ENCODE assay signal across 8 cellular contexts in the genomic region with DNA sequence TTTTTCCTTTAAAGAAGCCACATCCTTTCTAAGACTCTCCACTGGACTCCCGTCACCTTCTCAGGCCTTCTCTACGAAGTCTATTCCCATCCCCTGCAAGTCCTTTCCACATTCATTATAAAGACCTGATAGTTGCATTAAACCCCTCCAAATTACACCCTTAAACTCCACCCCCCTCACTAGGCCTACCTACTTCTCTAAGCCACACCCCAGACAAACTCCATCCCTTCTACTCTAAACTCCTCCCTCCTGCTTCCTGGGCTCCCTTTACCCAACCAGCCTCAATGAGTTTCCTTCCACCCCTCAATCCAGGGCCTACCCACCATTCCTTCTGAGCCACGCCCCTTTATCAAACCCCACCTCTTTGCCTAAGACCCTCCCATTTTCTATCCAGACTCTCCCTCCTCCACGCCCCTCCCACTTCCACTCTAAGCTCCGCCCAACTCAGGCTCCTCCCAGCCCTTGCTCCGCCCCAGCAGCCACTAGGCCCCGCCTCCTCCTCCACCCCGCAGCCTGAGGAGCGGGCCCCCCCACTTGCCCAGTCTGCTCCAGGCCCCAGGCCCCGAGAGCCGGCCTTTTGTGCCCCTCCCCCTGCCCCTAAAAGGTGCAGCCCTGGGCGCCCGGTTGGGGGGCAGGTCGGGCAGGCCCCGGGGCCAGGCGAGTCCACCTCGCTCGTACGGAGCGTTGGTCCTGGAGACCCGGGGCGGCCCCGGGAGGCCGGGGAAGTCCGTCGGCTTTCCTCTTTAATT. TPM values are rescaled to one million over a fixed set of nuclear protein-coding genes. Genes with fewer than 3 reads are reported as not detected.
DNase-seq lines count a peak whose midpoint lies in the region; ATAC-seq, FAIRE-seq and TF ChIP-seq lines count a peak whose summit lies in the region.

No MANE protein-coding gene starts in this region.

- H3K4me1 Mint-ChIP-seq in endodermal cell, result peaks cover 6% of the 10 kb centered on the region

- no peaks in the 10 kb centered on the region for H3K4me1 ChIP-seq in endodermal cell (ENCODE audit: control insufficient read depth, insufficient read depth, low read length)

- peak; percentile 46 for ATAC-seq in GM21360 (IDR thresholded peaks at IDR 0.05; ENCODE audit: unreplicated experiment)

- peak; percentile 85 for DNase-seq in COLO668 (lab: John Stamatoyannopoulos, UW; ENCODE audit: unreplicated experiment)
- DNase-seq in HTR-8/SVneo (ENCODE audit: insufficient read length, low spot score), result peak; percentile 79
- peak; percentile 84 for DNase-seq in NOMO-1 treated with DMSO at 0.1 percent for 48 hours (lab: John Stamatoyannopoulos, UW; ENCODE audit: unreplicated experiment)
- peak; percentile 80 for DNase-seq in activated CD8-positive, alpha-beta memory T cell treated with anti-CD3 and anti-CD28 coated beads, Interleukin-2, amount 50 U/mL, for 1 hour (ENCODE audit: extremely low read depth)
- DNase-seq in endodermal cell, result peak; percentile 99
- peak; percentile 88 for DNase-seq in midbrain (lab: John Stamatoyannopoulos, UW)
- DNase-seq in stimulated activated CD8-positive, alpha-beta memory T cell treated with anti-CD3 and anti-CD28 coated beads, Interleukin-15, amount 100 ng/mL, for 48 hours (ENCODE audit: low read depth in 2 of 2), result peak; percentile 81 to 82

- WGBS in endodermal cell (ENCODE audit: insufficient coverage in 1 of 2, insufficient read length in 1 of 2), 2 experiments, result 7 to 19% methylated on average over 9 to 26 of the region's 26 CpGs

- TF ChIP-seq CTCF in endodermal cell (conservative IDR thresholded peaks at IDR 0.05), result no peak

- peak overlapping the region; percentile 99 for H3K27ac Mint-ChIP-seq in endodermal cell

- peaks cover 4% of the 10 kb centered on the region for H3K9me3 Mint-ChIP-seq in endodermal cell

- H3K27me3 Mint-ChIP-seq in endodermal cell (ENCODE audit: insufficient read depth), result no peaks in the 10 kb centered on the region

- no peaks in the 10 kb centered on the region for H3K9me3 ChIP-seq in endodermal cell (ENCODE audit: control insufficient read depth, low read length)

- H3K4me3 ChIP-seq in endodermal cell (ENCODE audit: low read length), result peak overlapping the region; percentile 99

- peak overlapping the region; percentile 98 for H3K9ac ChIP-seq in endodermal cell (ENCODE audit: extremely low read depth, low read length, poor library complexity, severe bottlenecking)

- H3K27me3 ChIP-seq in endodermal cell (ENCODE audit: control insufficient read depth, insufficient read depth, low read length, poor library complexity, severe bottlenecking), result no peaks in the 10 kb centered on the region

- H3K36me3 Mint-ChIP-seq in endodermal cell (ENCODE audit: low read depth), result peaks cover 37% of the 10 kb centered on the region

- peaks cover 25% of the 10 kb centered on the region for H3K36me3 ChIP-seq in endodermal cell (ENCODE audit: control insufficient read depth, insufficient read depth, low read length)

- H3K27ac ChIP-seq in endodermal cell (ENCODE audit: low read depth, low read length), result peak overlapping the region; percentile 99

- FAIRE-seq in HTR-8/SVneo (lab: Jason Lieb, UNC), result peak; percentile 59

- peak overlapping the region; percentile 86 for H3K4me3 Mint-ChIP-seq in endodermal cell

RNA-seq across cellular contexts. Expression of a gene that starts 0.4 kb away (rescaled TPM):
- 10 to 100 TPM; 19.7 to 21.1 TPM for total RNA-seq in endodermal cell
- polyA plus RNA-seq in endodermal cell (2013, experiment 1 of 2), result 17.9 TPM
- 15.7 TPM for polyA plus RNA-seq in endodermal cell (2013, experiment 2 of 2)

RNA-seq across cellular contexts. Expression of a gene that starts 1.2 kb away (rescaled TPM):
- total RNA-seq in endodermal cell, result 1 to 10 TPM; 5.0 to 5.8 TPM
- polyA plus RNA-seq in endodermal cell (2013, experiment 1 of 2), result 6.4 TPM
- polyA plus RNA-seq in endodermal cell (2013, experiment 2 of 2), result 4.8 TPM

RNA-seq across cellular contexts. Expression of a gene that starts 6.6 kb away (rescaled TPM):
- 10 to 100 TPM; 14.5 to 14.9 TPM for total RNA-seq in endodermal cell
- polyA plus RNA-seq in endodermal cell (2013, experiment 1 of 2), result 12.0 TPM
- 11.0 TPM for polyA plus RNA-seq in endodermal cell (2013, experiment 2 of 2)

RNA-seq across cellular contexts. Expression of a gene that starts 18.2 kb away (rescaled TPM):
- total RNA-seq in endodermal cell, result 10 to 100 TPM; 27.5 to 30.7 TPM
- 24.8 TPM for polyA plus RNA-seq in endodermal cell (2013, experiment 1 of 2)
- polyA plus RNA-seq in endodermal cell (2013, experiment 2 of 2), result 21.8 TPM

RNA-seq across cellular contexts. Expression of a gene that starts 25.5 kb away (rescaled TPM):
- total RNA-seq in endodermal cell, result 10 to 100 TPM in 1 of 2 donors, 1 to 10 TPM in 1; 7.2 to 10.7 TPM
- 15.0 TPM for polyA plus RNA-seq in endodermal cell (2013, experiment 1 of 2)
- polyA plus RNA-seq in endodermal cell (2013, experiment 2 of 2), result 13.7 TPM

Comparison
In these comparisons a context has a peak if more than half of its experiments do, and no peak if none do; other contexts are left out.
1. Peak in every context shown above with its lines: DNase-seq, ATAC-seq, H3K4me3 ChIP-seq and H3K27ac ChIP-seq.